ENCODE assay signal across 2 cellular contexts in genomic region chr14:50247245-50247644, GRCh38.
TF ChIP-seq lines count a peak whose summit lies in the region.

No MANE protein-coding gene starts in this region.

TF ChIP-seq in IMR-90, 13 proteins besides CTCF, POLR2A, EP300 and RAD21:
- no peak for TF ChIP-seq MXI1 (IDR thresholded peaks at IDR 0.05; ENCODE audit: borderline replicate concordance, low read depth, low read length)
- no peak for TF ChIP-seq MAZ (IDR thresholded peaks at IDR 0.05; ENCODE audit: borderline replicate concordance, low read depth, low read length)
- TF ChIP-seq CEBPB (IDR thresholded peaks at IDR 0.05; ENCODE audit: low read depth, low read length) = peak; percentile 80
TF ChIP-seq in IMR-90: peak in this region for 1.

TF ChIP-seq in H1, 55 proteins besides CTCF, POLR2A, EP300 and RAD21:
- TF ChIP-seq CHD2 (IDR thresholded peaks at IDR 0.05; ENCODE audit: low read length) = no peak
- peak; percentile 46; the same call in 1 of the 2 replicates for TF ChIP-seq CEBPB (IDR thresholded peaks at IDR 0.05; ENCODE audit: low read depth, low read length)
